Comparison of ENCODE assay signal across 23 cellular contexts in the genomic region with DNA sequence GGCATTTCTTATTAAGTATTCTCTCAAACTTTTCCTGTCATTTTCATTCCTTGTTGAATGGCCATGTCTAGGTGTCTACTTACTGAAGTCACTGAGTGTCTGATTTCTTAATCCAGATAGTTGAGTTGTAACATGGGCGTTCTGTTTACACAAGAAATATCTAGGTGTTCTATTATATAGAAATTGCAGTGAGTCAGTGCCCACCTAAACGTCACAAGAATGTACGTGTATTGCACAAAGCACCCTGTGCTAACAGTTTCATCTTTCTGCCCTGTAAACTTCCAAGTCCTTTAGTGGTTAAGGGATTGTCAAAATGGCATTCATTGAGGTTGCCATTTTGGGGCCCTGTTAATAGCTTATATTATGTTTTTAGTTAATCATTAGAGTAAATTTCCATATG.
DNase-seq lines count a peak whose midpoint lies in the region; ATAC-seq lines count a peak whose summit lies in the region.
"Had no signal": no experiment of that assay in that cellular context is flagged by ENCODE, and none has a peak within 500 bp of the region (broad histone marks: within the 10 kb centered on the region; RNA-seq: fewer than 3 reads in every experiment).

No MANE protein-coding gene starts in this region.

- DNase-seq in HPDE6-E6E7 (ENCODE audit: extremely low spot score) (peak; percentile 73), amniotic epithelial cell (ENCODE audit: low read depth) (peak; percentile 70), RPMI8226 (no peak), NCI-H1694 (lab: John Stamatoyannopoulos, UW) (no peak), activated gamma-delta T cell treated with Interleukin-2 at 50 U/mL for 16 hours (no peak)
- DNase-seq in stimulated activated naive CD8-positive, alpha-beta T cell treated with anti-CD3 and anti-CD28 coated beads, Interleukin-15, amount 100 ng/mL, for 72 hours, result no peak
- DNase-seq: AML-193, DND-41, GDM1, KG1, MV-4-11, NCI-H187, NCI-H2107, NCI-H2227 treated with DMSO at 0.1 percent for 48 hours, NCI-H510A treated with DMSO at 0.1 percent for 48 hours, NCI-H774, SJCRH30 had no signal

- peak; percentile 75 for ATAC-seq in esophagus mucosa
- no peak for ATAC-seq in stimulated activated naive CD8-positive, alpha-beta T cell treated with anti-CD3 and anti-CD28 coated beads, Interleukin-15, amount 100 ng/mL, for 72 hours
- ATAC-seq: GM23338, HCT116, HepG2 had no signal

- H3K9ac ChIP-seq in subcutaneous abdominal adipose tissue (ENCODE audit: low read length in 5 of 5), result no peak overlapping the region

- no peaks in the 10 kb centered on the region for H3K9me3 Mint-ChIP-seq in stimulated activated naive CD8-positive, alpha-beta T cell treated with anti-CD3 and anti-CD28 coated beads, Interleukin-15, amount 100 ng/mL, for 72 hours
- H3K9me3 Mint-ChIP-seq: GM23338 had no signal

- no peak overlapping the region for H3K4me3 ChIP-seq in subcutaneous abdominal adipose tissue (ENCODE audit: low read depth in 1 of 5, low read length in 5 of 5)
- H3K4me3 ChIP-seq: GM23338, SJCRH30 had no signal

- H3K27me3 Mint-ChIP-seq in stimulated activated naive CD8-positive, alpha-beta T cell treated with anti-CD3 and anti-CD28 coated beads, Interleukin-15, amount 100 ng/mL, for 72 hours, result no peaks in the 10 kb centered on the region

- no peak overlapping the region for H3K4me3 Mint-ChIP-seq in stimulated activated naive CD8-positive, alpha-beta T cell treated with anti-CD3 and anti-CD28 coated beads, Interleukin-15, amount 100 ng/mL, for 72 hours
- H3K4me3 Mint-ChIP-seq: CD14-positive monocyte, GM23338 had no signal

- peaks cover 0 to 27% (median 23%) of the 10 kb centered on the region in 5 donors for H3K4me1 ChIP-seq in subcutaneous abdominal adipose tissue (ENCODE audit: control insufficient read depth in 5 of 5, insufficient read depth in 5 of 5, low read length in 5 of 5)
- H3K4me1 ChIP-seq: SJCRH30 had no signal

- H3K36me3 ChIP-seq in subcutaneous abdominal adipose tissue (ENCODE audit: control insufficient read depth in 5 of 5, insufficient read depth in 5 of 5, low read length in 5 of 5), result peaks cover 7 to 42% (median 23%) of the 10 kb centered on the region in 5 donors
- H3K36me3 ChIP-seq: SJCRH30 had no signal

- no peak overlapping the region for H3K27ac Mint-ChIP-seq in stimulated activated naive CD8-positive, alpha-beta T cell treated with anti-CD3 and anti-CD28 coated beads, Interleukin-15, amount 100 ng/mL, for 72 hours
- H3K27ac Mint-ChIP-seq: CD14-positive monocyte, GM23338 had no signal

- no peaks in the 10 kb centered on the region for H3K9me3 ChIP-seq in subcutaneous abdominal adipose tissue (ENCODE audit: control insufficient read depth in 5 of 5, low read length in 5 of 5)
- H3K9me3 ChIP-seq: SJCRH30 had no signal

- no peaks in the 10 kb centered on the region for H3K4me1 Mint-ChIP-seq in stimulated activated naive CD8-positive, alpha-beta T cell treated with anti-CD3 and anti-CD28 coated beads, Interleukin-15, amount 100 ng/mL, for 72 hours
- H3K4me1 Mint-ChIP-seq: CD14-positive monocyte, GM23338 had no signal

- peak overlapping the region; percentile 25 for H3K27ac ChIP-seq in subcutaneous abdominal adipose tissue (ENCODE audit: low read depth, low read length)
- H3K27ac ChIP-seq: SJCRH30 had no signal

- H3K27me3 ChIP-seq in subcutaneous abdominal adipose tissue (ENCODE audit: control insufficient read depth in 5 of 5, insufficient read depth in 4 of 5, low read length in 5 of 5), result no peaks in the 10 kb centered on the region
- H3K27me3 ChIP-seq: SJCRH30 had no signal

Comparison
In these comparisons a context has a peak if more than half of its experiments do, and no peak if none do; other contexts are left out.
1. DNase-seq: peak in HPDE6-E6E7 (single experiment) and amniotic epithelial cell (single experiment); none in stimulated activated naive CD8-positive, alpha-beta T cell treated with anti-CD3 and anti-CD28 coated beads, Interleukin-15, amount 100 ng/mL, for 72 hours (0 of 2), RPMI8226 (single experiment), NCI-H1694 (single experiment) and activated gamma-delta T cell treated with Interleukin-2 at 50 U/mL for 16 hours (single experiment).